23 cellular contexts compared by ENCODE assay signal in the genomic region with DNA sequence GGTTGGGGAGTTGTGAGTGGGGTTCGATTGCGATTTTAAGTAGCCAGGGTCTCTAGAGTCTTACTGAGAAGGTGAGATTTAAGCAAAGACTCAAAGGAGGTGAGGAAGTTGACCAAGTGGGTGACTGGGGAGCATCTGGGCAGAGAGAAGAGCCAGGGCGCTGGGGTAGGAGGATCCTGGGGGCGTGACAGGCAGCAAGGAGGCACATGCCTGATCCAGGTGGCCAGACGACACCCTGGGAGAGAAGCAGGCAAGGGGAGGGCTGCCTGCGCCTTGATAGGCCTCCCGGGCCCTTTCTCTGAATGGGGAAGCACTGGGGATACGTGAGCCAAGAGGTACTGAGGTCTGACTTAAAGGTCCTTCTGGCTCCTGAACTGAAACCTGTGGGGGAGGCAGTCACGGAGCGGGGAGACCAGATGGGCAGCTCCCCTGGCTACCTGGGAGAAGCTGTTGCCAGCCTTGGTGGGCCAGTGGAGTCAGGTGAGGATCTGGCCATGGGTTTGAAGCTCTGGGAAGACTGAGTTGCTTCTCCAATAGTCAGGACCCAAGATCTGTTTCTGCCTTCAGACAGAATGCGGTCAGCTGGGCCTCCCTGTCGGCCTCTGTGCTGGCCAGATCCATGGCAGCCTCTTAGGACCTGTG. TPM values are rescaled to one million over a fixed set of nuclear protein-coding genes. Genes with fewer than 3 reads are reported as not detected.
DNase-seq lines count a peak whose midpoint lies in the region; ATAC-seq and TF ChIP-seq lines count a peak whose summit lies in the region.
"Had no signal": no experiment of that assay in that cellular context is flagged by ENCODE, and none has a peak within 500 bp of the region (broad histone marks: within the 10 kb centered on the region; RNA-seq: fewer than 3 reads in every experiment).

No MANE protein-coding gene starts in this region.

- peaks cover 15% of the 10 kb centered on the region for H3K79me1 ChIP-seq in neuronal stem cell (ENCODE audit: low read depth, low read length)

- peak overlapping the region; percentile 60 for H3K9ac ChIP-seq in neuronal stem cell (ENCODE audit: low read depth, low read length, poor library complexity)

- CTCF ChIA-PET in CD4-positive, alpha-beta T cell (lab: Charles Lee), result no interaction called here

- H3K14ac ChIP-seq in neuronal stem cell (ENCODE audit: low read length), result no peak overlapping the region

- H2BK5ac ChIP-seq in neuronal stem cell (ENCODE audit: low read length), result peak overlapping the region; percentile 24

- peak overlapping the region; percentile 27 for H3K4me3 Mint-ChIP-seq in CD4-positive, alpha-beta T cell
- no peak overlapping the region for H3K4me3 Mint-ChIP-seq in activated T-helper 2 cell treated with anti-CD3 and anti-CD28 coated beads, Interferon-gamma antibody, Interleukin-2, Interleukin-4, amounts not matched to agents 10 μg/mL and 5 μg/mL and 100 μg/mL, durations not matched to agents 14 hours and 24 hours and 36 hours (ENCODE audit: low read depth)
- H3K4me3 Mint-ChIP-seq: activated CD4-positive, alpha-beta T cell treated with anti-CD3 and anti-CD28 coated beads, Interleukin-2, amount 10 ng/mL, durations not matched to agents 7 days and 5 days; CD8-positive, alpha-beta T cell; HFFc6; T-cell had no signal

- WGBS in neuronal stem cell (ENCODE audit: extremely low coverage in 2 of 2, insufficient read length in 2 of 2, insufficient replicate concordance in 1 of 2), 2 donors, result no CpG with 5 or more reads among the region's 12 CpGs

- intact Hi-C loops in CD4-positive, alpha-beta T cell (cut with DNase I, micrococcal nuclease), result no loop called here
- intact Hi-C loops in activated T-helper 2 cell treated with anti-CD3 and anti-CD28 coated beads, Interferon-gamma antibody, Interleukin-2, Interleukin-4, amounts not matched to agents 10 μg/mL and 5 μg/mL and 100 μg/mL, durations not matched to agents 14 hours and 24 hours and 36 hours (cut with micrococcal nuclease), result no loop called here

- H2BK12ac ChIP-seq in neuronal stem cell (ENCODE audit: low read length), result no peak overlapping the region

- H3K4me3 ChIP-seq in neuronal stem cell (ENCODE audit: low read length in 2 of 2), result no peak overlapping the region
- H3K4me3 ChIP-seq: dorsolateral prefrontal cortex, hepatocyte, thoracic aorta had no signal

- no peaks in the 10 kb centered on the region for H3K27me3 ChIP-seq in CD4-positive, alpha-beta T cell (ENCODE audit: control insufficient read depth, insufficient read depth, low read length)
- H3K27me3 ChIP-seq in neuronal stem cell (ENCODE audit: control insufficient read depth in 3 of 3, insufficient read depth in 3 of 3, low read depth in 1 of 3, low read length in 3 of 3), result no peaks in the 10 kb centered on the region
- H3K27me3 ChIP-seq: dorsolateral prefrontal cortex, hepatocyte had no signal

- H2BK15ac ChIP-seq in neuronal stem cell (ENCODE audit: low read length), result no peak overlapping the region

- H3K4me1 ChIP-seq in neuronal stem cell (ENCODE audit: control insufficient read depth in 2 of 2, insufficient read depth in 1 of 2, low read depth in 1 of 2, low read length in 2 of 2), result peaks cover 7 to 10% of the 10 kb centered on the region in 2 donors

- no peak overlapping the region for H3K4ac ChIP-seq in neuronal stem cell (ENCODE audit: low read length)

- peak overlapping the region; percentile 66 for H3K27ac Mint-ChIP-seq in CD4-positive, alpha-beta T cell
- H3K27ac Mint-ChIP-seq in activated T-helper 2 cell treated with anti-CD3 and anti-CD28 coated beads, Interferon-gamma antibody, Interleukin-2, Interleukin-4, amounts not matched to agents 10 μg/mL and 5 μg/mL and 100 μg/mL, durations not matched to agents 14 hours and 24 hours and 36 hours, result peak overlapping the region; percentile 9
- H3K27ac Mint-ChIP-seq: activated CD4-positive, alpha-beta T cell treated with anti-CD3 and anti-CD28 coated beads, Interleukin-2, amount 10 ng/mL, durations not matched to agents 7 days and 5 days; CD8-positive, alpha-beta T cell; HFFc6 had no signal

- H4K8ac ChIP-seq in neuronal stem cell (ENCODE audit: low read depth, low read length), result peak overlapping the region; percentile 43

- H3K23ac ChIP-seq in neuronal stem cell (ENCODE audit: low read depth, low read length, poor library complexity), result no peak overlapping the region

- no peak overlapping the region for H2AK5ac ChIP-seq in neuronal stem cell (ENCODE audit: low read depth, low read length)

- no peak overlapping the region for H3K18ac ChIP-seq in neuronal stem cell (ENCODE audit: low read length)

- H3K9me3 ChIP-seq in CD4-positive, alpha-beta T cell (ENCODE audit: control insufficient read depth, low read length), result no peaks in the 10 kb centered on the region
- H3K9me3 ChIP-seq in neuronal stem cell (replicated peaks in 1 of 2; ENCODE audit: control insufficient read depth in 2 of 2, insufficient read depth in 1 of 2, low read depth in 1 of 2, low read length in 2 of 2), result no peaks in the 10 kb centered on the region
- H3K9me3 ChIP-seq: thoracic aorta had no signal

- no peak overlapping the region for H2BK120ac ChIP-seq in neuronal stem cell (ENCODE audit: low read depth, low read length)

- H3K27ac ChIP-seq in CD4-positive, alpha-beta T cell (ENCODE audit: low read depth, low read length), result no peak overlapping the region
- no peak overlapping the region for H3K27ac ChIP-seq in neuronal stem cell (replicated peaks; ENCODE audit: low read length)
- H3K27ac ChIP-seq: hepatocyte, thoracic aorta had no signal

- peaks cover 34% of the 10 kb centered on the region for H3K36me3 Mint-ChIP-seq in CD4-positive, alpha-beta T cell (ENCODE audit: low read depth)
- peaks cover 25% of the 10 kb centered on the region for H3K36me3 Mint-ChIP-seq in activated T-helper 2 cell treated with anti-CD3 and anti-CD28 coated beads, Interferon-gamma antibody, Interleukin-2, Interleukin-4, amounts not matched to agents 10 μg/mL and 5 μg/mL and 100 μg/mL, durations not matched to agents 14 hours and 24 hours and 36 hours (ENCODE audit: low read depth)

- POLR2A ChIA-PET in CD4-positive, alpha-beta T cell (lab: Charles Lee), result interaction anchor here (7.2 kb wide), 1 partner anchor 17 kb away, joined by 139 read pairs; a partner anchor contains a TSS

- H3K27me3 Mint-ChIP-seq in CD4-positive, alpha-beta T cell, result no peaks in the 10 kb centered on the region
- no peaks in the 10 kb centered on the region for H3K27me3 Mint-ChIP-seq in activated T-helper 2 cell treated with anti-CD3 and anti-CD28 coated beads, Interferon-gamma antibody, Interleukin-2, Interleukin-4, amounts not matched to agents 10 μg/mL and 5 μg/mL and 100 μg/mL, durations not matched to agents 14 hours and 24 hours and 36 hours (ENCODE audit: low read depth)
- H3K27me3 Mint-ChIP-seq: activated CD4-positive, alpha-beta T cell treated with anti-CD3 and anti-CD28 coated beads, Interleukin-2, amount 10 ng/mL, durations not matched to agents 7 days and 5 days; T-cell had no signal

- H3K36me3 ChIP-seq in neuronal stem cell (replicated peaks in 1 of 2; ENCODE audit: control insufficient read depth in 2 of 2, insufficient read depth in 2 of 2, low read length in 2 of 2), result peaks cover 29 to 51% of the 10 kb centered on the region in 2 donors

- H3K4me2 ChIP-seq in neuronal stem cell (ENCODE audit: insufficient read depth, low read length, poor library complexity, severe bottlenecking), result no peak overlapping the region
- H3K4me2 ChIP-seq: hepatocyte had no signal

- no peak for DNase-seq in CD4-positive, alpha-beta T cell
- DNase-seq in GM10266 (ENCODE audit: extremely low spot score), result peak; percentile 8
- DNase-seq in activated T-helper 2 cell treated with anti-CD3 and anti-CD28 coated beads, Interferon-gamma antibody, Interleukin-2, Interleukin-4, amounts not matched to agents 10 μg/mL and 5 μg/mL and 100 μg/mL, durations not matched to agents 14 hours and 24 hours and 36 hours (ENCODE audit: low spot score), result no peak
- no peak for DNase-seq in neuronal stem cell (ENCODE audit: low spot score)
- DNase-seq in NCI-H146 treated with DMSO at 0.1 percent for 48 hours (lab: John Stamatoyannopoulos, UW; ENCODE audit: unreplicated experiment), result no peak
- DNase-seq: activated CD4-positive, alpha-beta T cell treated with anti-CD3 and anti-CD28 coated beads, Interleukin-2, amount 10 ng/mL, durations not matched to agents 7 days and 5 days; DMS53; HFFc6; left ventricle myocardium superior; midbrain; MV-4-11; NCI-H1694 treated with DMSO at 0.1 percent for 48 hours; stimulated activated CD4-positive, alpha-beta T cell treated with anti-CD3 and anti-CD28 coated beads, Interleukin-1b, Interleukin-23, amount 100 ng/mL, for 48 hours; T-cell had no signal

- H3K4me1 Mint-ChIP-seq in CD4-positive, alpha-beta T cell (ENCODE audit: low read depth), result peaks cover 43% of the 10 kb centered on the region
- peaks cover 30% of the 10 kb centered on the region for H3K4me1 Mint-ChIP-seq in activated T-helper 2 cell treated with anti-CD3 and anti-CD28 coated beads, Interferon-gamma antibody, Interleukin-2, Interleukin-4, amounts not matched to agents 10 μg/mL and 5 μg/mL and 100 μg/mL, durations not matched to agents 14 hours and 24 hours and 36 hours (ENCODE audit: low read depth)

- no peak overlapping the region for H4K91ac ChIP-seq in neuronal stem cell (ENCODE audit: low read depth, low read length, poor library complexity)

- no peak for ATAC-seq in CD4-positive, alpha-beta T cell (ENCODE audit: poor library complexity)
- ATAC-seq in GM21717 (IDR thresholded peaks at IDR 0.05; ENCODE audit: unreplicated experiment) (no peak), GM18870 (IDR thresholded peaks at IDR 0.05; ENCODE audit: unreplicated experiment) (no peak)
- ATAC-seq: CD8-positive, alpha-beta T cell; left ventricle myocardium superior; Right ventricle myocardium inferior; T-cell had no signal

- H3K9me3 Mint-ChIP-seq in CD4-positive, alpha-beta T cell, result no peaks in the 10 kb centered on the region
- no peaks in the 10 kb centered on the region for H3K9me3 Mint-ChIP-seq in activated T-helper 2 cell treated with anti-CD3 and anti-CD28 coated beads, Interferon-gamma antibody, Interleukin-2, Interleukin-4, amounts not matched to agents 10 μg/mL and 5 μg/mL and 100 μg/mL, durations not matched to agents 14 hours and 24 hours and 36 hours
- H3K9me3 Mint-ChIP-seq: activated CD4-positive, alpha-beta T cell treated with anti-CD3 and anti-CD28 coated beads, Interleukin-2, amount 10 ng/mL, durations not matched to agents 7 days and 5 days; CD8-positive, alpha-beta T cell; HFFc6; neural crest cell; T-cell had no signal

- no peak for TF ChIP-seq CTCF in CD4-positive, alpha-beta T cell (IDR thresholded peaks at IDR 0.05)
- TF ChIP-seq CTCF in GM10266 (IDR thresholded peaks at IDR 0.05; ENCODE audit: control insufficient read depth, insufficient read depth, low read depth, missing control alignments), result no peak

- H2AFZ ChIP-seq in neuronal stem cell (ENCODE audit: low read length), result no peak overlapping the region
- H2AFZ ChIP-seq: hepatocyte had no signal

RNA-seq across cellular contexts. Expression of a gene that starts 5.4 kb away (rescaled TPM):
- total RNA-seq in CD4-positive, alpha-beta T cell, result 10 to 100 TPM; 31.4 to 31.7 TPM
- 26.3 and 28.0 TPM in 2 replicates for total RNA-seq in activated T-helper 2 cell treated with anti-CD3 and anti-CD28 coated beads, Interferon-gamma antibody, Interleukin-2, Interleukin-4, amounts not matched to agents 10 μg/mL and 5 μg/mL and 100 μg/mL, durations not matched to agents 14 hours and 24 hours and 36 hours
- 18.4 TPM for polyA plus RNA-seq in neuronal stem cell (2013, experiment 1 of 2)
- polyA plus RNA-seq in neuronal stem cell (2013, experiment 2 of 2), result 16.7 TPM

RNA-seq across cellular contexts. Expression of a gene that starts 17.5 kb away (rescaled TPM):
- total RNA-seq in CD4-positive, alpha-beta T cell, result 10 to 100 TPM; 32.0 to 33.5 TPM
- 21.3 and 22.6 TPM in 2 replicates for total RNA-seq in activated T-helper 2 cell treated with anti-CD3 and anti-CD28 coated beads, Interferon-gamma antibody, Interleukin-2, Interleukin-4, amounts not matched to agents 10 μg/mL and 5 μg/mL and 100 μg/mL, durations not matched to agents 14 hours and 24 hours and 36 hours
- polyA plus RNA-seq in neuronal stem cell (2013, experiment 1 of 2), result 4.7 TPM
- 4.8 TPM for polyA plus RNA-seq in neuronal stem cell (2013, experiment 2 of 2)

RNA-seq across cellular contexts. Expression of a gene that starts 28.3 kb away (rescaled TPM):
- 1 to 10 TPM; 4.0 to 4.9 TPM for total RNA-seq in CD4-positive, alpha-beta T cell
- total RNA-seq in activated T-helper 2 cell treated with anti-CD3 and anti-CD28 coated beads, Interferon-gamma antibody, Interleukin-2, Interleukin-4, amounts not matched to agents 10 μg/mL and 5 μg/mL and 100 μg/mL, durations not matched to agents 14 hours and 24 hours and 36 hours, result 19.7 and 20.4 TPM in 2 replicates
- polyA plus RNA-seq in neuronal stem cell (2013, experiment 1 of 2), result 25.0 TPM
- 25.4 TPM for polyA plus RNA-seq in neuronal stem cell (2013, experiment 2 of 2)

RNA-seq across cellular contexts. Expression of a gene that starts 30.1 kb away (rescaled TPM):
- total RNA-seq in CD4-positive, alpha-beta T cell, result not detected
- total RNA-seq in activated T-helper 2 cell treated with anti-CD3 and anti-CD28 coated beads, Interferon-gamma antibody, Interleukin-2, Interleukin-4, amounts not matched to agents 10 μg/mL and 5 μg/mL and 100 μg/mL, durations not matched to agents 14 hours and 24 hours and 36 hours, result not detected in 2 replicates
- polyA plus RNA-seq in neuronal stem cell (2013, experiment 1 of 2), result not detected
- polyA plus RNA-seq in neuronal stem cell (2013, experiment 2 of 2), result not detected
- total RNA-seq: activated CD4-positive, alpha-beta T cell treated with anti-CD3 and anti-CD28 coated beads, Interleukin-2, amount 10 ng/mL, durations not matched to agents 7 days and 5 days; bronchial epithelial cell; CD8-positive, alpha-beta T cell; hepatocyte; HFFc6; left ventricle myocardium superior; neural crest cell; Right ventricle myocardium inferior; T-cell had no signal
- polyA plus RNA-seq: hepatocyte had no signal

RNA-seq across cellular contexts. Expression of a gene that starts 30.9 kb away (rescaled TPM):
- total RNA-seq in CD4-positive, alpha-beta T cell, result 10 to 100 TPM; 52.3 to 54.1 TPM
- total RNA-seq in activated T-helper 2 cell treated with anti-CD3 and anti-CD28 coated beads, Interferon-gamma antibody, Interleukin-2, Interleukin-4, amounts not matched to agents 10 μg/mL and 5 μg/mL and 100 μg/mL, durations not matched to agents 14 hours and 24 hours and 36 hours, result 43.4 and 50.0 TPM in 2 replicates
- polyA plus RNA-seq in neuronal stem cell (2013, experiment 1 of 2), result 8.4 TPM
- polyA plus RNA-seq in neuronal stem cell (2013, experiment 2 of 2), result 7.8 TPM
